Comparison of ENCODE assay signal across 1 cellular context in the genomic region with DNA sequence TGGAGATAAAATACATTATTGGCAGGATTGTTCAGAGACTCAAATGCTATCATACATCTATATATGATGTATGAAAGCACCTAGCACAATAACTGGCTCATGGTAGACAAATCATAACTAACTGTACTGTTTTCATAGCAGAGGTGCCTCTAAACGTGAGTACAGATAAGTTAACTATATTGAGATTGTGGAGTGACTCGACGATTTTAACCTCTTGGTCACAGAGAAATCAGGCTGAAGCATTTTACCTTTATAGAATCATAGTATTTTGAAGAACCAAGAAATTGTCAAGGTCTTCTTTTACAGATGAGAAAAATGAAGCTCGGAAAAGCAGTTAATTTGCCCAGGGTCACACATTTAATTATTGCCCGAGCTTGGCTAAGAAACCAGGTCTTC.
TF ChIP-seq lines count a peak whose summit lies in the region.

No MANE protein-coding gene starts in this region.

TF ChIP-seq in GM12878, 131 proteins besides CTCF, POLR2A, EP300 and RAD21 (continued from another document):
- TF ChIP-seq, protein P1, sequence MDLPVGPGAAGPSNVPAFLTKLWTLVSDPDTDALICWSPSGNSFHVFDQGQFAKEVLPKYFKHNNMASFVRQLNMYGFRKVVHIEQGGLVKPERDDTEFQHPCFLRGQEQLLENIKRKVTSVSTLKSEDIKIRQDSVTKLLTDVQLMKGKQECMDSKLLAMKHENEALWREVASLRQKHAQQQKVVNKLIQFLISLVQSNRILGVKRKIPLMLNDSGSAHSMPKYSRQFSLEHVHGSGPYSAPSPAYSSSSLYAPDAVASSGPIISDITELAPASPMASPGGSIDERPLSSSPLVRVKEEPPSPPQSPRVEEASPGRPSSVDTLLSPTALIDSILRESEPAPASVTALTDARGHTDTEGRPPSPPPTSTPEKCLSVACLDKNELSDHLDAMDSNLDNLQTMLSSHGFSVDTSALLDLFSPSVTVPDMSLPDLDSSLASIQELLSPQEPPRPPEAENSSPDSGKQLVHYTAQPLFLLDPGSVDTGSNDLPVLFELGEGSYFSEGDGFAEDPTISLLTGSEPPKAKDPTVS (IDR thresholded peaks at IDR 0.05; ENCODE audit: low read depth, low read length), result no peak
- TF ChIP-seq SMARCA5 (IDR thresholded peaks at IDR 0.05) (no peak), ZNF217 (IDR thresholded peaks at IDR 0.05) (no peak), ATF7 (IDR thresholded peaks at IDR 0.05; ENCODE audit: low read depth) (no peak), PAX8 (IDR thresholded peaks at IDR 0.05) (no peak), RELA (IDR thresholded peaks at IDR 0.05; ENCODE audit: borderline replicate concordance, partially characterized antibody) (no peak), SRF (IDR thresholded peaks at IDR 0.05; ENCODE audit: low read depth in 2 of 2, low read length in 2 of 2) (no peak), HDAC6 (IDR thresholded peaks at IDR 0.05; ENCODE audit: unreplicated experiment) (no peak), FOS (IDR thresholded peaks at IDR 0.05; ENCODE audit: borderline replicate concordance, extremely low read depth, insufficient read length) (no peak), SUPT20H (IDR thresholded peaks at IDR 0.05; ENCODE audit: borderline replicate concordance, control insufficient read depth, low read depth, low read length) (no peak)
- TF ChIP-seq, protein P2, sequence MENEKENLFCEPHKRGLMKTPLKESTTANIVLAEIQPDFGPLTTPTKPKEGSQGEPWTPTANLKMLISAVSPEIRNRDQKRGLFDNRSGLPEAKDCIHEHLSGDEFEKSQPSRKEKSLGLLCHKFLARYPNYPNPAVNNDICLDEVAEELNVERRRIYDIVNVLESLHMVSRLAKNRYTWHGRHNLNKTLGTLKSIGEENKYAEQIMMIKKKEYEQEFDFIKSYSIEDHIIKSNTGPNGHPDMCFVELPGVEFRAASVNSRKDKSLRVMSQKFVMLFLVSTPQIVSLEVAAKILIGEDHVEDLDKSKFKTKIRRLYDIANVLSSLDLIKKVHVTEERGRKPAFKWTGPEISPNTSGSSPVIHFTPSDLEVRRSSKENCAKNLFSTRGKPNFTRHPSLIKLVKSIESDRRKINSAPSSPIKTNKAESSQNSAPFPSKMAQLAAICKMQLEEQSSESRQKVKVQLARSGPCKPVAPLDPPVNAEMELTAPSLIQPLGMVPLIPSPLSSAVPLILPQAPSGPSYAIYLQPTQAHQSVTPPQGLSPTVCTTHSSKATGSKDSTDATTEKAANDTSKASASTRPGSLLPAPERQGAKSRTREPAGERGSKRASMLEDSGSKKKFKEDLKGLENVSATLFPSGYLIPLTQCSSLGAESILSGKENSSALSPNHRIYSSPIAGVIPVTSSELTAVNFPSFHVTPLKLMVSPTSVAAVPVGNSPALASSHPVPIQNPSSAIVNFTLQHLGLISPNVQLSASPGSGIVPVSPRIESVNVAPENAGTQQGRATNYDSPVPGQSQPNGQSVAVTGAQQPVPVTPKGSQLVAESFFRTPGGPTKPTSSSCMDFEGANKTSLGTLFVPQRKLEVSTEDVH (IDR thresholded peaks at IDR 0.05; ENCODE audit: low read depth, partially characterized antibody), result no peak
- TF ChIP-seq, protein P3, sequence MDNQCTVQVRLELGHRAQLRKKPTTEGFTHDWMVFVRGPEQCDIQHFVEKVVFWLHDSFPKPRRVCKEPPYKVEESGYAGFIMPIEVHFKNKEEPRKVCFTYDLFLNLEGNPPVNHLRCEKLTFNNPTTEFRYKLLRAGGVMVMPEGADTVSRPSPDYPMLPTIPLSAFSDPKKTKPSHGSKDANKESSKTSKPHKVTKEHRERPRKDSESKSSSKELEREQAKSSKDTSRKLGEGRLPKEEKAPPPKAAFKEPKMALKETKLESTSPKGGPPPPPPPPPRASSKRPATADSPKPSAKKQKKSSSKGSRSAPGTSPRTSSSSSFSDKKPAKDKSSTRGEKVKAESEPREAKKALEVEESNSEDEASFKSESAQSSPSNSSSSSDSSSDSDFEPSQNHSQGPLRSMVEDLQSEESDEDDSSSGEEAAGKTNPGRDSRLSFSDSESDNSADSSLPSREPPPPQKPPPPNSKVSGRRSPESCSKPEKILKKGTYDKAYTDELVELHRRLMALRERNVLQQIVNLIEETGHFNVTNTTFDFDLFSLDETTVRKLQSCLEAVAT (IDR thresholded peaks at IDR 0.05), result no peak
- TF ChIP-seq, protein P4, sequence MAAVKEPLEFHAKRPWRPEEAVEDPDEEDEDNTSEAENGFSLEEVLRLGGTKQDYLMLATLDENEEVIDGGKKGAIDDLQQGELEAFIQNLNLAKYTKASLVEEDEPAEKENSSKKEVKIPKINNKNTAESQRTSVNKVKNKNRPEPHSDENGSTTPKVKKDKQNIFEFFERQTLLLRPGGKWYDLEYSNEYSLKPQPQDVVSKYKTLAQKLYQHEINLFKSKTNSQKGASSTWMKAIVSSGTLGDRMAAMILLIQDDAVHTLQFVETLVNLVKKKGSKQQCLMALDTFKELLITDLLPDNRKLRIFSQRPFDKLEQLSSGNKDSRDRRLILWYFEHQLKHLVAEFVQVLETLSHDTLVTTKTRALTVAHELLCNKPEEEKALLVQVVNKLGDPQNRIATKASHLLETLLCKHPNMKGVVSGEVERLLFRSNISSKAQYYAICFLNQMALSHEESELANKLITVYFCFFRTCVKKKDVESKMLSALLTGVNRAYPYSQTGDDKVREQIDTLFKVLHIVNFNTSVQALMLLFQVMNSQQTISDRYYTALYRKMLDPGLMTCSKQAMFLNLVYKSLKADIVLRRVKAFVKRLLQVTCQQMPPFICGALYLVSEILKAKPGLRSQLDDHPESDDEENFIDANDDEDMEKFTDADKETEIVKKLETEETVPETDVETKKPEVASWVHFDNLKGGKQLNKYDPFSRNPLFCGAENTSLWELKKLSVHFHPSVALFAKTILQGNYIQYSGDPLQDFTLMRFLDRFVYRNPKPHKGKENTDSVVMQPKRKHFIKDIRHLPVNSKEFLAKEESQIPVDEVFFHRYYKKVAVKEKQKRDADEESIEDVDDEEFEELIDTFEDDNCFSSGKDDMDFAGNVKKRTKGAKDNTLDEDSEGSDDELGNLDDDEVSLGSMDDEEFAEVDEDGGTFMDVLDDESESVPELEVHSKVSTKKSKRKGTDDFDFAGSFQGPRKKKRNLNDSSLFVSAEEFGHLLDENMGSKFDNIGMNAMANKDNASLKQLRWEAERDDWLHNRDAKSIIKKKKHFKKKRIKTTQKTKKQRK (IDR thresholded peaks at IDR 0.05; ENCODE audit: low read depth, low read length), result no peak
- TF ChIP-seq, protein P5, sequence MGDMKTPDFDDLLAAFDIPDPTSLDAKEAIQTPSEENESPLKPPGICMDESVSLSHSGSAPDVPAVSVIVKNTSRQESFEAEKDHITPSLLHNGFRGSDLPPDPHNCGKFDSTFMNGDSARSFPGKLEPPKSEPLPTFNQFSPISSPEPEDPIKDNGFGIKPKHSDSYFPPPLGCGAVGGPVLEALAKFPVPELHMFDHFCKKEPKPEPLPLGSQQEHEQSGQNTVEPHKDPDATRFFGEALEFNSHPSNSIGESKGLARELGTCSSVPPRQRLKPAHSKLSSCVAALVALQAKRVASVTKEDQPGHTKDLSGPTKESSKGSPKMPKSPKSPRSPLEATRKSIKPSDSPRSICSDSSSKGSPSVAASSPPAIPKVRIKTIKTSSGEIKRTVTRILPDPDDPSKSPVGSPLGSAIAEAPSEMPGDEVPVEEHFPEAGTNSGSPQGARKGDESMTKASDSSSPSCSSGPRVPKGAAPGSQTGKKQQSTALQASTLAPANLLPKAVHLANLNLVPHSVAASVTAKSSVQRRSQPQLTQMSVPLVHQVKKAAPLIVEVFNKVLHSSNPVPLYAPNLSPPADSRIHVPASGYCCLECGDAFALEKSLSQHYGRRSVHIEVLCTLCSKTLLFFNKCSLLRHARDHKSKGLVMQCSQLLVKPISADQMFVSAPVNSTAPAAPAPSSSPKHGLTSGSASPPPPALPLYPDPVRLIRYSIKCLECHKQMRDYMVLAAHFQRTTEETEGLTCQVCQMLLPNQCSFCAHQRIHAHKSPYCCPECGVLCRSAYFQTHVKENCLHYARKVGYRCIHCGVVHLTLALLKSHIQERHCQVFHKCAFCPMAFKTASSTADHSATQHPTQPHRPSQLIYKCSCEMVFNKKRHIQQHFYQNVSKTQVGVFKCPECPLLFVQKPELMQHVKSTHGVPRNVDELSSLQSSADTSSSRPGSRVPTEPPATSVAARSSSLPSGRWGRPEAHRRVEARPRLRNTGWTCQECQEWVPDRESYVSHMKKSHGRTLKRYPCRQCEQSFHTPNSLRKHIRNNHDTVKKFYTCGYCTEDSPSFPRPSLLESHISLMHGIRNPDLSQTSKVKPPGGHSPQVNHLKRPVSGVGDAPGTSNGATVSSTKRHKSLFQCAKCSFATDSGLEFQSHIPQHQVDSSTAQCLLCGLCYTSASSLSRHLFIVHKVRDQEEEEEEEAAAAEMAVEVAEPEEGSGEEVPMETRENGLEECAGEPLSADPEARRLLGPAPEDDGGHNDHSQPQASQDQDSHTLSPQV (IDR thresholded peaks at IDR 0.05), result no peak
- TF ChIP-seq, protein P6, sequence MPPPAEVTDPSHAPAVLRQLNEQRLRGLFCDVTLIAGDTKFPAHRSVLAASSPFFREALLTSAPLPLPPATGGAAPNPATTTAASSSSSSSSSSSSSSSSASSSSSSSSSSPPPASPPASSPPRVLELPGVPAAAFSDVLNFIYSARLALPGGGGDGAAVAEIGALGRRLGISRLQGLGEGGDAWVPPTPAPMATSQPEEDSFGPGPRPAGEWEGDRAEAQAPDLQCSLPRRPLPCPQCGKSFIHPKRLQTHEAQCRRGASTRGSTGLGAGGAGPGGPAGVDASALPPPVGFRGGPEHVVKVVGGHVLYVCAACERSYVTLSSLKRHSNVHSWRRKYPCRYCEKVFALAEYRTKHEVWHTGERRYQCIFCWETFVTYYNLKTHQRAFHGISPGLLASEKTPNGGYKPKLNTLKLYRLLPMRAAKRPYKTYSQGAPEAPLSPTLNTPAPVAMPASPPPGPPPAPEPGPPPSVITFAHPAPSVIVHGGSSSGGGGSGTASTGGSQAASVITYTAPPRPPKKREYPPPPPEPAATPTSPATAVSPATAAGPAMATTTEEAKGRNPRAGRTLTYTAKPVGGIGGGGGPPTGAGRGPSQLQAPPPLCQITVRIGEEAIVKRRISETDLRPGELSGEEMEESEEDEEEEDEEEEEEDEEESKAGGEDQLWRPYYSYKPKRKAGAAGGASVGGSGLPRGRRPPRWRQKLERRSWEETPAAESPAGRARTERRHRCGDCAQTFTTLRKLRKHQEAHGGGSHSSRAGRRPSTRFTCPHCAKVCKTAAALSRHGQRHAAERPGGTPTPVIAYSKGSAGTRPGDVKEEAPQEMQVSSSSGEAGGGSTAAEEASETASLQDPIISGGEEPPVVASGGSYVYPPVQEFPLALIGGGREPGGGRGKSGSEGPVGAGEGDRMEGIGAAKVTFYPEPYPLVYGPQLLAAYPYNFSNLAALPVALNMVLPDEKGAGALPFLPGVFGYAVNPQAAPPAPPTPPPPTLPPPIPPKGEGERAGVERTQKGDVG (CRISPR knock-in tag; IDR thresholded peaks at IDR 0.05), result no peak
- TF ChIP-seq, protein P7, sequence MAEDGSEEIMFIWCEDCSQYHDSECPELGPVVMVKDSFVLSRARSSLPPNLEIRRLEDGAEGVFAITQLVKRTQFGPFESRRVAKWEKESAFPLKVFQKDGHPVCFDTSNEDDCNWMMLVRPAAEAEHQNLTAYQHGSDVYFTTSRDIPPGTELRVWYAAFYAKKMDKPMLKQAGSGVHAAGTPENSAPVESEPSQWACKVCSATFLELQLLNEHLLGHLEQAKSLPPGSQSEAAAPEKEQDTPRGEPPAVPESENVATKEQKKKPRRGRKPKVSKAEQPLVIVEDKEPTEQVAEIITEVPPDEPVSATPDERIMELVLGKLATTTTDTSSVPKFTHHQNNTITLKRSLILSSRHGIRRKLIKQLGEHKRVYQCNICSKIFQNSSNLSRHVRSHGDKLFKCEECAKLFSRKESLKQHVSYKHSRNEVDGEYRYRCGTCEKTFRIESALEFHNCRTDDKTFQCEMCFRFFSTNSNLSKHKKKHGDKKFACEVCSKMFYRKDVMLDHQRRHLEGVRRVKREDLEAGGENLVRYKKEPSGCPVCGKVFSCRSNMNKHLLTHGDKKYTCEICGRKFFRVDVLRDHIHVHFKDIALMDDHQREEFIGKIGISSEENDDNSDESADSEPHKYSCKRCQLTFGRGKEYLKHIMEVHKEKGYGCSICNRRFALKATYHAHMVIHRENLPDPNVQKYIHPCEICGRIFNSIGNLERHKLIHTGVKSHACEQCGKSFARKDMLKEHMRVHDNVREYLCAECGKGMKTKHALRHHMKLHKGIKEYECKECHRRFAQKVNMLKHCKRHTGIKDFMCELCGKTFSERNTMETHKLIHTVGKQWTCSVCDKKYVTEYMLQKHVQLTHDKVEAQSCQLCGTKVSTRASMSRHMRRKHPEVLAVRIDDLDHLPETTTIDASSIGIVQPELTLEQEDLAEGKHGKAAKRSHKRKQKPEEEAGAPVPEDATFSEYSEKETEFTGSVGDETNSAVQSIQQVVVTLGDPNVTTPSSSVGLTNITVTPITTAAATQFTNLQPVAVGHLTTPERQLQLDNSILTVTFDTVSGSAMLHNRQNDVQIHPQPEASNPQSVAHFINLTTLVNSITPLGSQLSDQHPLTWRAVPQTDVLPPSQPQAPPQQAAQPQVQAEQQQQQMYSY (CRISPR knock-in tag; IDR thresholded peaks at IDR 0.05), result no peak
- TF ChIP-seq, protein P8, sequence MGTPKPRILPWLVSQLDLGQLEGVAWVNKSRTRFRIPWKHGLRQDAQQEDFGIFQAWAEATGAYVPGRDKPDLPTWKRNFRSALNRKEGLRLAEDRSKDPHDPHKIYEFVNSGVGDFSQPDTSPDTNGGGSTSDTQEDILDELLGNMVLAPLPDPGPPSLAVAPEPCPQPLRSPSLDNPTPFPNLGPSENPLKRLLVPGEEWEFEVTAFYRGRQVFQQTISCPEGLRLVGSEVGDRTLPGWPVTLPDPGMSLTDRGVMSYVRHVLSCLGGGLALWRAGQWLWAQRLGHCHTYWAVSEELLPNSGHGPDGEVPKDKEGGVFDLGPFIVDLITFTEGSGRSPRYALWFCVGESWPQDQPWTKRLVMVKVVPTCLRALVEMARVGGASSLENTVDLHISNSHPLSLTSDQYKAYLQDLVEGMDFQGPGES (IDR thresholded peaks at IDR 0.05), result no peak
